Comparison of ENCODE assay signal across 20 cellular contexts in genomic region chr3:53758846-53759245, GRCh38.
DNase-seq lines count a peak whose midpoint lies in the region; ATAC-seq, FAIRE-seq and TF ChIP-seq lines count a peak whose summit lies in the region.
"Had no signal": no experiment of that assay in that cellular context is flagged by ENCODE, and none has a peak within 500 bp of the region (broad histone marks: within the 10 kb centered on the region; RNA-seq: fewer than 3 reads in every experiment).

No MANE protein-coding gene starts in this region.

- ATAC-seq in pancreas (peak in 3 of 4 donors; percentile 65 to 83 (median 69)), omental fat pad (ENCODE audit: low FRiP score) (no peak)
- ATAC-seq: A549; CD8-positive, alpha-beta T cell had no signal

- no peak for FAIRE-seq in pancreas (lab: Jason Lieb, UNC)
- FAIRE-seq: A549, D721Med, G401.6, GM12891, GM19239 had no signal

- H3K9me3 ChIP-seq in cardiac muscle cell (ENCODE audit: low read depth) (no peaks in the 10 kb centered on the region), right atrium auricular region (no peaks in the 10 kb centered on the region), pancreas (no peaks in the 10 kb centered on the region)
- H3K9me3 ChIP-seq: A549; BLaER1 treated with 17β-estradiol and CSF1 and Interleukin-3, amounts not matched to agents 10 nM and 100 nM; Caco-2 had no signal

- WGBS in pancreas, 2 donors: 34 to 47% methylated on average over 3 of the region's 3 CpGs

- H3K27me3 ChIP-seq in cardiac muscle cell (no peaks in the 10 kb centered on the region), right atrium auricular region (no peaks in the 10 kb centered on the region), pancreas (no peaks in the 10 kb centered on the region)
- H3K27me3 ChIP-seq: BLaER1 treated with 17β-estradiol and CSF1 and Interleukin-3, amounts not matched to agents 10 nM and 100 nM had no signal

- H3K4me1 ChIP-seq in cardiac muscle cell (ENCODE audit: low read depth) (peaks cover 18% of the 10 kb centered on the region), right atrium auricular region (no peaks in the 10 kb centered on the region), pancreas (no peaks in the 10 kb centered on the region)
- H3K4me1 ChIP-seq: A549, Caco-2 had no signal

- H3K36me3 ChIP-seq in cardiac muscle cell (peaks cover 16% of the 10 kb centered on the region), right atrium auricular region (no peaks in the 10 kb centered on the region), pancreas (no peaks in the 10 kb centered on the region)
- H3K36me3 ChIP-seq: BLaER1 treated with 17β-estradiol and CSF1 and Interleukin-3, amounts not matched to agents 10 nM and 100 nM had no signal

- no peak for TF ChIP-seq CTCF in cardiac muscle cell (IDR thresholded peaks at IDR 0.05; ENCODE audit: low read depth, low read length)
- TF ChIP-seq CTCF in right atrium auricular region (IDR thresholded peaks at IDR 0.05): no peak
- TF ChIP-seq CTCF in pancreas (IDR thresholded peaks at IDR 0.05): no peak
- TF ChIP-seq CTCF in omental fat pad (IDR thresholded peaks at IDR 0.05): no peak

- H3K4me3 ChIP-seq in cardiac muscle cell: no peak overlapping the region
- no peak overlapping the region for H3K4me3 ChIP-seq in right atrium auricular region
- no peak overlapping the region for H3K4me3 ChIP-seq in pancreas
- H3K4me3 ChIP-seq: A549; BLaER1 treated with 17β-estradiol and CSF1 and Interleukin-3, amounts not matched to agents 10 nM and 100 nM had no signal

- intact Hi-C loops in pancreas (cut with DNase I): no loop called here

- DNase-seq in cardiac muscle cell (ENCODE audit: low read depth in 1 of 2, low spot score in 1 of 2) (no peak), right atrium auricular region (ENCODE audit: low spot score) (no peak), pancreas (peak in 1 of 6 donors; percentile 37), omental fat pad (ENCODE audit: low spot score) (no peak), OCI-M2 (lab: John Stamatoyannopoulos, UW; ENCODE audit: unreplicated experiment) (no peak)
- DNase-seq: AML-193; Caco-2; Calu3; CD4-positive, alpha-beta T cell; CD8-positive, alpha-beta T cell; DMS79 treated with DMSO at 0.1 percent for 48 hours; GF-D8 had no signal

- peak overlapping the region; percentile 76 for H3K27ac ChIP-seq in cardiac muscle cell
- H3K27ac ChIP-seq in right atrium auricular region: no peak overlapping the region
- no peak overlapping the region for H3K27ac ChIP-seq in pancreas
- H3K27ac ChIP-seq: 22Rv1; A549; BLaER1 treated with 17β-estradiol and CSF1 and Interleukin-3, amounts not matched to agents 10 nM and 100 nM; C4-2B had no signal
